ENCODE assay signal across 11 cellular contexts in genomic region chr16:49701867-49702494, GRCh38.
DNase-seq lines count a peak whose midpoint lies in the region; ATAC-seq, FAIRE-seq and TF ChIP-seq lines count a peak whose summit lies in the region.
"Had no signal": no experiment of that assay in that cellular context is flagged by ENCODE, and none has a peak within 500 bp of the region (broad histone marks: within the 10 kb centered on the region; RNA-seq: fewer than 3 reads in every experiment).

No MANE protein-coding gene starts in this region.

- no peaks in the 10 kb centered on the region for H3K36me3 Mint-ChIP-seq in activated T-cell treated with anti-CD3 and anti-CD28 coated beads, Interleukin-2, amount 50 U/mL, for 4 hours (ENCODE audit: insufficient read depth)

- in situ Hi-C loops in ACHN (cut with HindIII; ENCODE audit: low pct_ligation_motif_present, low pct_unique_long_range_greater_than_20kb, low sequenced_read_pairs), result no loop called here

- H3K79me2 ChIP-seq in keratinocyte (ENCODE audit: control insufficient read depth, insufficient read depth, low read length), result no peaks in the 10 kb centered on the region

- H3K4me3 ChIP-seq in keratinocyte (ENCODE audit: control insufficient read depth in 2 of 3, extremely low read depth in 1 of 3, insufficient read depth in 2 of 3, low read depth in 1 of 3, low read length in 3 of 3) (no peak overlapping the region), stomach smooth muscle (ENCODE audit: low read length in 2 of 2) (peak overlapping the region; percentile 35 to 45)

- peaks cover 30% of the 10 kb centered on the region for H3K4me1 ChIP-seq in keratinocyte (ENCODE audit: control insufficient read depth, extremely low read depth, insufficient read depth, low read length)
- peaks cover 36% of the 10 kb centered on the region for H3K4me1 ChIP-seq in stomach smooth muscle (ENCODE audit: control insufficient read depth, insufficient read depth, low read length)

- H2AFZ ChIP-seq in keratinocyte (ENCODE audit: control insufficient read depth, low read length), result peak overlapping the region; percentile 59

- no peaks in the 10 kb centered on the region for H3K27me3 ChIP-seq in keratinocyte (ENCODE audit: control insufficient read depth, extremely low read depth, insufficient read depth, low read length)
- no peaks in the 10 kb centered on the region for H3K27me3 ChIP-seq in stomach smooth muscle (ENCODE audit: control insufficient read depth in 1 of 2, insufficient read depth in 2 of 2, low read length in 2 of 2)

- TF ChIP-seq CTCF in keratinocyte (optimal IDR thresholded peaks at IDR 0.05 in 1 of 3, IDR thresholded peaks at IDR 0.05 in 1 of 3, conservative IDR thresholded peaks at IDR 0.05 in 1 of 3; ENCODE audit: extremely low read depth in 1 of 3, insufficient read depth in 2 of 3, low read length in 3 of 3), result no peak

- no peaks in the 10 kb centered on the region for H4K20me1 ChIP-seq in keratinocyte (ENCODE audit: control insufficient read depth, extremely low read depth, insufficient read depth, low read length)

- dilution Hi-C loops in keratinocyte (cut with MboI; ENCODE audit: extremely low pct_ligation_motif_present, low sequenced_read_pairs), result no loop called here

- peaks cover 21% of the 10 kb centered on the region for H3K27me3 Mint-ChIP-seq in activated T-cell treated with anti-CD3 and anti-CD28 coated beads, Interleukin-2, amount 50 U/mL, for 4 hours (ENCODE audit: low read depth)

- H3K4me1 Mint-ChIP-seq in activated T-cell treated with anti-CD3 and anti-CD28 coated beads, Interleukin-2, amount 50 U/mL, for 4 hours (ENCODE audit: low read depth), result no peaks in the 10 kb centered on the region

- DNase-seq in NCI-H1417 treated with DMSO at 0.1 percent for 48 hours (lab: John Stamatoyannopoulos, UW) (peak; percentile 52), cerebellar cortex (ENCODE audit: low spot score) (peak; percentile 81), keratinocyte (ENCODE audit: low read depth, low spot score) (no peak), DMS114 treated with DMSO at 0.1 percent for 48 hours (lab: John Stamatoyannopoulos, UW; ENCODE audit: unreplicated experiment) (no peak), ACHN (no peak), CD1c-positive myeloid dendritic cell (ENCODE audit: extremely low spot score) (no peak)
- no peak for DNase-seq in activated T-cell treated with anti-CD3 and anti-CD28 coated beads, Interleukin-2, amount 50 U/mL, for 4 hours
- DNase-seq: activated CD8-positive, alpha-beta T cell treated with anti-CD3 and anti-CD28 coated beads for 36 hours; stimulated activated CD4-positive, alpha-beta T cell treated with anti-CD3 and anti-CD28 coated beads, Interleukin-4, amount 100 ng/mL, for 1 hour had no signal

- no peak overlapping the region for H3K4me3 Mint-ChIP-seq in activated T-cell treated with anti-CD3 and anti-CD28 coated beads, Interleukin-2, amount 50 U/mL, for 4 hours
- H3K4me3 Mint-ChIP-seq: activated CD8-positive, alpha-beta T cell treated with anti-CD3 and anti-CD28 coated beads for 36 hours had no signal

- H3K36me3 ChIP-seq in keratinocyte (ENCODE audit: control insufficient read depth in 2 of 2, extremely low read depth in 1 of 2, insufficient read depth in 2 of 2, low read length in 2 of 2), result no peaks in the 10 kb centered on the region
- no peaks in the 10 kb centered on the region for H3K36me3 ChIP-seq in stomach smooth muscle (ENCODE audit: control insufficient read depth in 2 of 2, insufficient read depth in 2 of 2, low read length in 2 of 2)

- no peak overlapping the region for H3K9ac ChIP-seq in keratinocyte (ENCODE audit: control insufficient read depth, extremely low read depth, insufficient read depth, low read length)
- H3K9ac ChIP-seq in stomach smooth muscle (ENCODE audit: low read length in 2 of 2), result peak overlapping the region in 1 of 2 donors; percentile 47

- no peaks in the 10 kb centered on the region for H3K9me3 Mint-ChIP-seq in activated T-cell treated with anti-CD3 and anti-CD28 coated beads, Interleukin-2, amount 50 U/mL, for 4 hours
- H3K9me3 Mint-ChIP-seq: activated CD8-positive, alpha-beta T cell treated with anti-CD3 and anti-CD28 coated beads for 36 hours had no signal

- H3K9me1 ChIP-seq in keratinocyte (ENCODE audit: control insufficient read depth, extremely low read depth, insufficient read depth, low read length), result no peaks in the 10 kb centered on the region

- peak overlapping the region; percentile 56 for H3K4me2 ChIP-seq in keratinocyte (ENCODE audit: control insufficient read depth, extremely low read depth, insufficient read depth, low read depth, low read length)

- peak; percentile 70 for FAIRE-seq in keratinocyte (lab: Jason Lieb, UNC)

- no peak for ATAC-seq in activated T-cell treated with anti-CD3 and anti-CD28 coated beads, Interleukin-2, amount 50 U/mL, for 4 hours
- ATAC-seq: activated CD8-positive, alpha-beta T cell treated with anti-CD3 and anti-CD28 coated beads for 36 hours had no signal

- no peaks in the 10 kb centered on the region for H3K9me3 ChIP-seq in keratinocyte (ENCODE audit: control insufficient read depth, low read depth, low read length)
- no peaks in the 10 kb centered on the region for H3K9me3 ChIP-seq in stomach smooth muscle (ENCODE audit: control insufficient read depth in 2 of 2, low read length in 2 of 2)

- H3K27ac ChIP-seq in keratinocyte (ENCODE audit: control insufficient read depth, insufficient read depth, low read length), result no peak overlapping the region
- H3K27ac ChIP-seq in stomach smooth muscle (ENCODE audit: low read length), result peak overlapping the region; percentile 60
- H3K27ac ChIP-seq: epithelial cell of prostate had no signal

Comparison
In these comparisons a context has a peak if more than half of its experiments do, and no peak if none do; other contexts are left out.
1. DNase-seq: peak in NCI-H1417 treated with DMSO at 0.1 percent for 48 hours (single experiment) and cerebellar cortex (single experiment); none in keratinocyte (single experiment), activated T-cell treated with anti-CD3 and anti-CD28 coated beads, Interleukin-2, amount 50 U/mL, for 4 hours (single experiment), DMS114 treated with DMSO at 0.1 percent for 48 hours (single experiment), ACHN (single experiment) and CD1c-positive myeloid dendritic cell (single experiment).
2. H3K4me3 ChIP-seq: peak in stomach smooth muscle (2 of 2); none in keratinocyte (0 of 3).